ENCODE assay signal across 1 cellular context in the genomic region with DNA sequence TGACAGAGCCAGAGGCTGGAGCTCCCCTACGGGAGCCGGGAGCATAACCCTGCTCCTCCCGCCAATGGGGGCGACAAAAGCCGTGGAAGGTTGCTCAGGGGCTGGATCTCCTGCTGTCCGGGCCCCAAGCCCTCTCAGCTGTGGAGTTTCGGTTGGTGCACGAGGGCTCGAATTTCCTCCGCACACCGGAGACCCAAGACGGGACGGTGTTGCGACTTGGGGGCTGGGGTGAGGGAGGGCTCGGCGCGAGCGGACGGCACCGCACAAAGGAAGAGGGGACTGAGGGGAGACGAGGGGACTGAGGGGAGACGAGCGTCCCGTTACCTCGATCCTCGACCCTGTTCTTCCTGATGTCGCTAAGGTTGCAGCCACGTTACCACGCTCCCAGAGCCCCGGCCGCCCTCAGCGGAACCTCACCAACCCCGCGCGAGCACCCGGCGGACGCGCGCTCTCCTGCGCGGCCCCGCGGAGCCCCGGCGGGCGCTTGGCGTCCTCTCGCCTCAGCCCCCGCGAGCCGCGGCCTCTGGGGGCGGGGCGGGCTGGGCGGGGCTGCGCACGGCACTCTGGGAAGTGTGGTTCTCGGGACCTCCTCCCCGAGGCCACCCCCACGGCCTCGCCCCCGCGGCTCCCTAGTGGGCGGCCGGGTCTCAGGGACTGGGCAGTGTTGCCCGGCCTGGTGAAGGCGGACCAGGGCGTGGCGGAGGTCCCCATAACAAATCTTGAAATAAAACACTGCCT.
TF ChIP-seq lines count a peak whose summit lies in the region.

Gene KLHL8 (minus strand): TSS at position 525 of the 738 bp plus-strand sequence. CDS start 25,079 bp downstream, outside the sequence.

TF ChIP-seq in K562, 482 proteins besides CTCF, POLR2A, EP300 and RAD21 (continued from another document and continues in another):
- TF ChIP-seq, protein P1, sequence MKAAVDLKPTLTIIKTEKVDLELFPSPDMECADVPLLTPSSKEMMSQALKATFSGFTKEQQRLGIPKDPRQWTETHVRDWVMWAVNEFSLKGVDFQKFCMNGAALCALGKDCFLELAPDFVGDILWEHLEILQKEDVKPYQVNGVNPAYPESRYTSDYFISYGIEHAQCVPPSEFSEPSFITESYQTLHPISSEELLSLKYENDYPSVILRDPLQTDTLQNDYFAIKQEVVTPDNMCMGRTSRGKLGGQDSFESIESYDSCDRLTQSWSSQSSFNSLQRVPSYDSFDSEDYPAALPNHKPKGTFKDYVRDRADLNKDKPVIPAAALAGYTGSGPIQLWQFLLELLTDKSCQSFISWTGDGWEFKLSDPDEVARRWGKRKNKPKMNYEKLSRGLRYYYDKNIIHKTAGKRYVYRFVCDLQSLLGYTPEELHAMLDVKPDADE (conservative IDR thresholded peaks at IDR 0.05; ENCODE audit: control insufficient read depth, low read depth, low read length) = peak; percentile 85
- TF ChIP-seq, protein P2, sequence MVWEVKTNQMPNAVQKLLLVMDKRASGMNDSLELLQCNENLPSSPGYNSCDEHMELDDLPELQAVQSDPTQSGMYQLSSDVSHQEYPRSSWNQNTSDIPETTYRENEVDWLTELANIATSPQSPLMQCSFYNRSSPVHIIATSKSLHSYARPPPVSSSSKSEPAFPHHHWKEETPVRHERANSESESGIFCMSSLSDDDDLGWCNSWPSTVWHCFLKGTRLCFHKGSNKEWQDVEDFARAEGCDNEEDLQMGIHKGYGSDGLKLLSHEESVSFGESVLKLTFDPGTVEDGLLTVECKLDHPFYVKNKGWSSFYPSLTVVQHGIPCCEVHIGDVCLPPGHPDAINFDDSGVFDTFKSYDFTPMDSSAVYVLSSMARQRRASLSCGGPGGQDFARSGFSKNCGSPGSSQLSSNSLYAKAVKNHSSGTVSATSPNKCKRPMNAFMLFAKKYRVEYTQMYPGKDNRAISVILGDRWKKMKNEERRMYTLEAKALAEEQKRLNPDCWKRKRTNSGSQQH (CRISPR knock-in tag; IDR thresholded peaks at IDR 0.05) = 0 out of 2 replicates have a peak, but pooled peaks have one; percentile 30
- no peak for TF ChIP-seq NCOA1 (IDR thresholded peaks at IDR 0.05; ENCODE audit: low read depth)
- no peak for TF ChIP-seq TAF15 (IDR thresholded peaks at IDR 0.05; ENCODE audit: low read depth, low read length)
- TF ChIP-seq NFIC (IDR thresholded peaks at IDR 0.05) = peak; percentile 38; the same call in 1 of the 2 replicates
- TF ChIP-seq, protein P3, sequence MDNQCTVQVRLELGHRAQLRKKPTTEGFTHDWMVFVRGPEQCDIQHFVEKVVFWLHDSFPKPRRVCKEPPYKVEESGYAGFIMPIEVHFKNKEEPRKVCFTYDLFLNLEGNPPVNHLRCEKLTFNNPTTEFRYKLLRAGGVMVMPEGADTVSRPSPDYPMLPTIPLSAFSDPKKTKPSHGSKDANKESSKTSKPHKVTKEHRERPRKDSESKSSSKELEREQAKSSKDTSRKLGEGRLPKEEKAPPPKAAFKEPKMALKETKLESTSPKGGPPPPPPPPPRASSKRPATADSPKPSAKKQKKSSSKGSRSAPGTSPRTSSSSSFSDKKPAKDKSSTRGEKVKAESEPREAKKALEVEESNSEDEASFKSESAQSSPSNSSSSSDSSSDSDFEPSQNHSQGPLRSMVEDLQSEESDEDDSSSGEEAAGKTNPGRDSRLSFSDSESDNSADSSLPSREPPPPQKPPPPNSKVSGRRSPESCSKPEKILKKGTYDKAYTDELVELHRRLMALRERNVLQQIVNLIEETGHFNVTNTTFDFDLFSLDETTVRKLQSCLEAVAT (IDR thresholded peaks at IDR 0.05) = 0 out of 4 replicates have a peak, but pooled peaks of 1 of the 2 experiments have one; percentile 26
- no peak for TF ChIP-seq SMARCB1 (IDR thresholded peaks at IDR 0.05; ENCODE audit: insufficient read length, low read depth)
- TF ChIP-seq TAF9B (IDR thresholded peaks at IDR 0.05; ENCODE audit: partially characterized antibody) = peak; percentile 46
- peak; percentile 19; the same call in 1 of the 2 replicates for TF ChIP-seq BHLHE40 (IDR thresholded peaks at IDR 0.05; ENCODE audit: low read length)
- 0 out of 2 replicates have a peak, but pooled peaks have one; percentile 13 for TF ChIP-seq ELF1 (tag; IDR thresholded peaks at IDR 0.05)
- TF ChIP-seq, protein P4, sequence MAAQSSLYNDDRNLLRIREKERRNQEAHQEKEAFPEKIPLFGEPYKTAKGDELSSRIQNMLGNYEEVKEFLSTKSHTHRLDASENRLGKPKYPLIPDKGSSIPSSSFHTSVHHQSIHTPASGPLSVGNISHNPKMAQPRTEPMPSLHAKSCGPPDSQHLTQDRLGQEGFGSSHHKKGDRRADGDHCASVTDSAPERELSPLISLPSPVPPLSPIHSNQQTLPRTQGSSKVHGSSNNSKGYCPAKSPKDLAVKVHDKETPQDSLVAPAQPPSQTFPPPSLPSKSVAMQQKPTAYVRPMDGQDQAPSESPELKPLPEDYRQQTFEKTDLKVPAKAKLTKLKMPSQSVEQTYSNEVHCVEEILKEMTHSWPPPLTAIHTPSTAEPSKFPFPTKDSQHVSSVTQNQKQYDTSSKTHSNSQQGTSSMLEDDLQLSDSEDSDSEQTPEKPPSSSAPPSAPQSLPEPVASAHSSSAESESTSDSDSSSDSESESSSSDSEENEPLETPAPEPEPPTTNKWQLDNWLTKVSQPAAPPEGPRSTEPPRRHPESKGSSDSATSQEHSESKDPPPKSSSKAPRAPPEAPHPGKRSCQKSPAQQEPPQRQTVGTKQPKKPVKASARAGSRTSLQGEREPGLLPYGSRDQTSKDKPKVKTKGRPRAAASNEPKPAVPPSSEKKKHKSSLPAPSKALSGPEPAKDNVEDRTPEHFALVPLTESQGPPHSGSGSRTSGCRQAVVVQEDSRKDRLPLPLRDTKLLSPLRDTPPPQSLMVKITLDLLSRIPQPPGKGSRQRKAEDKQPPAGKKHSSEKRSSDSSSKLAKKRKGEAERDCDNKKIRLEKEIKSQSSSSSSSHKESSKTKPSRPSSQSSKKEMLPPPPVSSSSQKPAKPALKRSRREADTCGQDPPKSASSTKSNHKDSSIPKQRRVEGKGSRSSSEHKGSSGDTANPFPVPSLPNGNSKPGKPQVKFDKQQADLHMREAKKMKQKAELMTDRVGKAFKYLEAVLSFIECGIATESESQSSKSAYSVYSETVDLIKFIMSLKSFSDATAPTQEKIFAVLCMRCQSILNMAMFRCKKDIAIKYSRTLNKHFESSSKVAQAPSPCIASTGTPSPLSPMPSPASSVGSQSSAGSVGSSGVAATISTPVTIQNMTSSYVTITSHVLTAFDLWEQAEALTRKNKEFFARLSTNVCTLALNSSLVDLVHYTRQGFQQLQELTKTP (IDR thresholded peaks at IDR 0.05; ENCODE audit: low read depth in 1 of 2, partially characterized antibody in 2 of 2) = peak in 1 of 2 experiments; percentile 22
- TF ChIP-seq PHF20 (IDR thresholded peaks at IDR 0.05; ENCODE audit: partially characterized antibody) = no peak
- TF ChIP-seq ZNF212 (CRISPR knock-in tag; IDR thresholded peaks at IDR 0.05) = no peak
- peak; percentile 52 for TF ChIP-seq CREB3L1 (IDR thresholded peaks at IDR 0.05; ENCODE audit: borderline replicate concordance, low read depth)
- TF ChIP-seq, protein P5, sequence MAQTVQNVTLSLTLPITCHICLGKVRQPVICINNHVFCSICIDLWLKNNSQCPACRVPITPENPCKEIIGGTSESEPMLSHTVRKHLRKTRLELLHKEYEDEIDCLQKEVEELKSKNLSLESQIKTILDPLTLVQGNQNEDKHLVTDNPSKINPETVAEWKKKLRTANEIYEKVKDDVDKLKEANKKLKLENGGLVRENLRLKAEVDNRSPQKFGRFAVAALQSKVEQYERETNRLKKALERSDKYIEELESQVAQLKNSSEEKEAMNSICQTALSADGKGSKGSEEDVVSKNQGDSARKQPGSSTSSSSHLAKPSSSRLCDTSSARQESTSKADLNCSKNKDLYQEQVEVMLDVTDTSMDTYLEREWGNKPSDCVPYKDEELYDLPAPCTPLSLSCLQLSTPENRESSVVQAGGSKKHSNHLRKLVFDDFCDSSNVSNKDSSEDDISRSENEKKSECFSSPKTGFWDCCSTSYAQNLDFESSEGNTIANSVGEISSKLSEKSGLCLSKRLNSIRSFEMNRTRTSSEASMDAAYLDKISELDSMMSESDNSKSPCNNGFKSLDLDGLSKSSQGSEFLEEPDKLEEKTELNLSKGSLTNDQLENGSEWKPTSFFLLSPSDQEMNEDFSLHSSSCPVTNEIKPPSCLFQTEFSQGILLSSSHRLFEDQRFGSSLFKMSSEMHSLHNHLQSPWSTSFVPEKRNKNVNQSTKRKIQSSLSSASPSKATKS (CRISPR knock-in tag; IDR thresholded peaks at IDR 0.05) = no peak
- no peak for TF ChIP-seq POLR3A (IDR thresholded peaks at IDR 0.05; ENCODE audit: borderline replicate concordance, extremely low read depth, insufficient read depth, insufficient read length)
- TF ChIP-seq ZNF12 (CRISPR knock-in tag; IDR thresholded peaks at IDR 0.05) = peak; percentile 54; the same call in 1 of the 2 replicates
- no peak for TF ChIP-seq FOXM1 (IDR thresholded peaks at IDR 0.05; ENCODE audit: low read depth)
- TF ChIP-seq FOXM1 (CRISPR knock-in tag; IDR thresholded peaks at IDR 0.05; ENCODE audit: low read depth) = peak; percentile 79; the same call in 1 of the 2 replicates
- peak; percentile 66 to 67 for TF ChIP-seq E2F6 (IDR thresholded peaks at IDR 0.05; ENCODE audit: borderline replicate concordance in 1 of 2, extremely low read depth in 1 of 2, insufficient read depth in 1 of 2, insufficient read length in 1 of 2, low read depth in 1 of 2, low read length in 1 of 2, poor library complexity in 1 of 2, severe bottlenecking in 1 of 2)
- TF ChIP-seq BRD9 (IDR thresholded peaks at IDR 0.05; ENCODE audit: low read depth, partially characterized antibody) = peak; percentile 24
- peak; percentile 69; the same call in 1 of the 2 replicates for TF ChIP-seq ZBTB7A (IDR thresholded peaks at IDR 0.05; ENCODE audit: borderline replicate concordance, control insufficient read depth, low read depth, low read length)
- TF ChIP-seq, protein P6, sequence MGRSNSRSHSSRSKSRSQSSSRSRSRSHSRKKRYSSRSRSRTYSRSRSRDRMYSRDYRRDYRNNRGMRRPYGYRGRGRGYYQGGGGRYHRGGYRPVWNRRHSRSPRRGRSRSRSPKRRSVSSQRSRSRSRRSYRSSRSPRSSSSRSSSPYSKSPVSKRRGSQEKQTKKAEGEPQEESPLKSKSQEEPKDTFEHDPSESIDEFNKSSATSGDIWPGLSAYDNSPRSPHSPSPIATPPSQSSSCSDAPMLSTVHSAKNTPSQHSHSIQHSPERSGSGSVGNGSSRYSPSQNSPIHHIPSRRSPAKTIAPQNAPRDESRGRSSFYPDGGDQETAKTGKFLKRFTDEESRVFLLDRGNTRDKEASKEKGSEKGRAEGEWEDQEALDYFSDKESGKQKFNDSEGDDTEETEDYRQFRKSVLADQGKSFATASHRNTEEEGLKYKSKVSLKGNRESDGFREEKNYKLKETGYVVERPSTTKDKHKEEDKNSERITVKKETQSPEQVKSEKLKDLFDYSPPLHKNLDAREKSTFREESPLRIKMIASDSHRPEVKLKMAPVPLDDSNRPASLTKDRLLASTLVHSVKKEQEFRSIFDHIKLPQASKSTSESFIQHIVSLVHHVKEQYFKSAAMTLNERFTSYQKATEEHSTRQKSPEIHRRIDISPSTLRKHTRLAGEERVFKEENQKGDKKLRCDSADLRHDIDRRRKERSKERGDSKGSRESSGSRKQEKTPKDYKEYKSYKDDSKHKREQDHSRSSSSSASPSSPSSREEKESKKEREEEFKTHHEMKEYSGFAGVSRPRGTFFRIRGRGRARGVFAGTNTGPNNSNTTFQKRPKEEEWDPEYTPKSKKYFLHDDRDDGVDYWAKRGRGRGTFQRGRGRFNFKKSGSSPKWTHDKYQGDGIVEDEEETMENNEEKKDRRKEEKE (IDR thresholded peaks at IDR 0.05; ENCODE audit: borderline replicate concordance in 1 of 2, control insufficient read depth in 1 of 2, low read depth in 2 of 2, low read length in 1 of 2) = 0 out of 4 replicates have a peak, but pooled peaks of 1 of the 2 experiments have one; percentile 18
- TF ChIP-seq LARP7 (IDR thresholded peaks at IDR 0.05) = peak; percentile 45; the same call in 1 of the 2 replicates
- TF ChIP-seq KDM2B (CRISPR knock-in tag; IDR thresholded peaks at IDR 0.05) = no peak
- TF ChIP-seq POLR2H (tag; IDR thresholded peaks at IDR 0.05; ENCODE audit: low read depth) = peak; percentile 75
- TF ChIP-seq NRF1 (conservative IDR thresholded peaks at IDR 0.05 in 1 of 2, IDR thresholded peaks at IDR 0.05 in 1 of 2) = peak; percentile 71 to 78; a peak in 3 of 4 replicates
- TF ChIP-seq MAX (CRISPR knock-in tag; IDR thresholded peaks at IDR 0.05) = peak; percentile 13; the same call in 1 of the 2 replicates
- peak; percentile 83 for TF ChIP-seq ZFX (CRISPR knock-in tag; IDR thresholded peaks at IDR 0.05)
- 0 out of 2 replicates have a peak, but pooled peaks have one; percentile 19 for TF ChIP-seq ZNF232 (CRISPR knock-in tag; IDR thresholded peaks at IDR 0.05)
- TF ChIP-seq BCL6 (CRISPR knock-in tag; IDR thresholded peaks at IDR 0.05) = no peak
